8 cellular contexts compared by ENCODE assay signal in the genomic region with DNA sequence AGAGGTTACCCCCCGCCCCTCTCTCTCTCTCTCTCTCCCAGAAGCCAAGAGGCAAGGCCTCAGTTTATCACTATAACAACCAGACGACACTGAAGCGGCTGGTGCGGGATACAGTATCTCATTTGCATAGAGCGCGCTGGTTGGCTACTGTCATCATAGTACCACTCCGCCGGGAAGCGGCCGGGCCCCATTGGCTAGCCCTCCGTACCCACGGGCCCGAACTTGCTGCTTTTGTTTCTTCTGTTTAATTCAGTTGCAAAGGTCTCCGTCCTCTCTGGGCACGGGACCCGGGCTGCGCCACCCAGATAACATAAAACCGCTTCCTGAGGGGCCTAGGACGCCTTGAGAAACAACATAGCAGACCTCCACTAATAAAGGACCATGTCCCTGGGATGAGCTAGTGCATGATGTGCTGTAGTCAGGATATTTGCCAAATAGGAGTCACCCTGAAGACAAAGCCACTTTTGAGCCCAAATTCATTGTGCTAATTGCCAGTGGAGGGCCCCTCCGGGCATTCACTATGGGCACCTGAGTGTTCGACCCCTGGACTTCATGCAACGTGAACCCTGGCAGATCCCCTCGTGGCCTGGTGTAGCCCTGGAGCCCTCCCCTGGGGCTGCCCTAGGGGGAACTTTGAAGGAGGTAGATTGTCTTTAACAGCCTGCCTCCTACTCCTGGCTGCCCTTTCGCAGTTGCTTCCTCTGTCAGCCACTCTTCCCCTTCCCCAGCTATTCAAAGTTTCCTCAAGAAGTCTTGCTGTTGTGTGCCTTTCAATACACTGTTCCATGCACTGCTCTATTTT. TPM values are rescaled to one million over a fixed set of nuclear protein-coding genes. Genes with fewer than 3 reads are reported as not detected.
DNase-seq lines count a peak whose midpoint lies in the region; ATAC-seq and TF ChIP-seq lines count a peak whose summit lies in the region.

TSS of gene PCYT1B (minus strand) at position 91 of the 802 bp plus-strand sequence. CDS start 242 bp downstream, outside the sequence.

- POLR2A ChIA-PET in A673 (lab: Charles Lee; ENCODE audit: low non-redundant PET) = no interaction called here

- H3K27me3 ChIP-seq in A673 (replicated peaks; ENCODE audit: insufficient read depth, low read depth, low read length, poor library complexity) = no peaks in the 10 kb centered on the region
- no peaks in the 10 kb centered on the region for H3K27me3 ChIP-seq in HUES64 (ENCODE audit: insufficient read depth, low read length)
- no peaks in the 10 kb centered on the region for H3K27me3 ChIP-seq in foreskin keratinocyte
- peaks cover 5% of the 10 kb centered on the region for H3K27me3 ChIP-seq in neutrophil
- peaks cover 0 to 20% (median 0%) of the 10 kb centered on the region in 3 donors for H3K27me3 ChIP-seq in stomach

- CTCF ChIA-PET in A673 (lab: Charles Lee) = no interaction called here

- TF ChIP-seq POLR2A in stomach (IDR thresholded peaks at IDR 0.05) = no peak

- no peak for TF ChIP-seq CTCF in A673 (conservative IDR thresholded peaks at IDR 0.05; ENCODE audit: low read depth, low read length)
- TF ChIP-seq CTCF in foreskin keratinocyte (conservative IDR thresholded peaks at IDR 0.05) = no peak
- TF ChIP-seq CTCF in neutrophil (IDR thresholded peaks at IDR 0.05) = no peak
- TF ChIP-seq CTCF in stomach (IDR thresholded peaks at IDR 0.05) = no peak

- no peaks in the 10 kb centered on the region for H3K9me3 ChIP-seq in A673 (ENCODE audit: low read depth, low read length, poor library complexity, severe bottlenecking)
- no peaks in the 10 kb centered on the region for H3K9me3 ChIP-seq in HUES64 (ENCODE audit: insufficient read depth, low read depth, low read length)
- H3K9me3 ChIP-seq in neutrophil = no peaks in the 10 kb centered on the region
- no peaks in the 10 kb centered on the region for H3K9me3 ChIP-seq in stomach

- H3K27ac ChIP-seq in A673 (ENCODE audit: low read depth, low read length, poor library complexity, severe bottlenecking) = peak within 1 kb of the TSS; percentile 35
- H3K27ac ChIP-seq in HUES64 (ENCODE audit: low read depth, low read length) = peak within 1 kb of the TSS; percentile 97
- H3K27ac ChIP-seq in foreskin keratinocyte = no peak within 1 kb of the TSS
- no peak within 1 kb of the TSS for H3K27ac ChIP-seq in neutrophil
- no peak within 1 kb of the TSS for H3K27ac ChIP-seq in stomach

- no peak for TF ChIP-seq EP300 in stomach (IDR thresholded peaks at IDR 0.05)

- H3K4me1 ChIP-seq in A673 (ENCODE audit: insufficient read depth, low read length, poor library complexity, severe bottlenecking) = no peaks in the 10 kb centered on the region
- peaks cover 13% of the 10 kb centered on the region for H3K4me1 ChIP-seq in HUES64 (ENCODE audit: insufficient read depth, low read length)
- no peaks in the 10 kb centered on the region for H3K4me1 ChIP-seq in foreskin keratinocyte
- peaks cover 12 to 21% of the 10 kb centered on the region in 2 experiments for H3K4me1 ChIP-seq in neutrophil (ENCODE audit: control insufficient read depth in 1 of 2, insufficient read depth in 1 of 2, low read depth in 1 of 2, low read length in 1 of 2)
- peaks cover 0 to 15% (median 7%) of the 10 kb centered on the region in 4 donors for H3K4me1 ChIP-seq in stomach

- H3K36me3 ChIP-seq in A673 (ENCODE audit: insufficient read depth, low read length, poor library complexity, severe bottlenecking) (no peaks in the 10 kb centered on the region), HUES64 (ENCODE audit: insufficient read depth, low read length) (peaks cover 4% of the 10 kb centered on the region; the same call in 1 of the 2 replicates), neutrophil (no peaks in the 10 kb centered on the region), stomach (no peaks in the 10 kb centered on the region)

- intact Hi-C loops in A673 (cut with micrococcal nuclease; ENCODE audit: unreplicated experiment) = no loop called here
- intact Hi-C loops in stomach (cut with DNase I; ENCODE audit: low total_unique reads) = no loop called here

- peak; percentile 80 for ATAC-seq in GM19043 (IDR thresholded peaks at IDR 0.05; ENCODE audit: low read depth, unreplicated experiment)
- peak; percentile 98 for ATAC-seq in foreskin keratinocyte

- WGBS in HUES64 = 1% methylated on average over 24 of the region's 24 CpGs
- 0 to 37% (median 5%) methylated on average over 16 to 24 of the region's 24 CpGs for WGBS in stomach, 5 donors

- H3K9ac ChIP-seq in HUES64 (ENCODE audit: low read depth, low read length) = peak within 1 kb of the TSS; percentile 91

- no TSS peak for BruUV-seq in A673 (replicated peaks; lab: Mats Ljungman, UMichigan)

- H3K4me3 ChIP-seq in A673 (ENCODE audit: low read depth, low read length, poor library complexity, severe bottlenecking) (peak within 1 kb of the TSS; percentile 26), HUES64 (ENCODE audit: low read length) (peak within 1 kb of the TSS; percentile 80), neutrophil (ENCODE audit: low read depth in 1 of 2, low read length in 1 of 2) (peak within 1 kb of the TSS; percentile 24 to 25), stomach (peak within 1 kb of the TSS; percentile 21 to 32 (median 26))

- DNase-seq in A673 (ENCODE audit: low spot score) (peak; percentile 81), SHP77 (lab: John Stamatoyannopoulos, UW) (peak; percentile 74 to 88), foreskin keratinocyte (peak; percentile 20 to 46), stomach (peak; percentile 33)
- peak; percentile 56 for DNase-seq in activated naive CD4-positive, alpha-beta T cell treated with Interleukin-2 at 50 U/mL for 16 hours

RNA-seq across cellular contexts. Expression of gene PCYT1B, which starts in this region (rescaled TPM):
- total RNA-seq in A673 (2021) (3.6 and 4.3 TPM in 2 replicates), foreskin keratinocyte (2.2 and 4.6 TPM in 2 replicates), stomach (1 to 10 TPM in 1 of 5 donors, not detected in 4; 3.1 TPM)
- polyA plus RNA-seq in HUES64 (2013, experiment 1 of 2) = 14.5 TPM
- 15.5 TPM for polyA plus RNA-seq in HUES64 (2013, experiment 2 of 2)
- polyA plus RNA-seq in foreskin keratinocyte (0.72 and 1.7 TPM in 2 replicates), stomach (under 1 TPM; 0.06 to 0.28 (median 0.15) TPM)

Comparison
In these comparisons a context has a peak if more than half of its experiments do, and no peak if none do; other contexts are left out.
1. H3K27ac ChIP-seq: peak in A673 (single experiment) and HUES64 (single experiment); none in foreskin keratinocyte (single experiment), neutrophil (single experiment) and stomach (0 of 5).
2. H3K4me3 ChIP-seq: peak in every context shown above with its lines; median percentile 80 in HUES64; 26 in stomach; 26 in A673; 24 in neutrophil.
3. Peak in every context shown above with its lines, with median percentiles within 50 percentile points of each other: DNase-seq.